28 cellular contexts compared by ENCODE assay signal in genomic region chr11:11806586-11806985, GRCh38. TPM values are rescaled to one million over a fixed set of nuclear protein-coding genes. Genes with fewer than 3 reads are reported as not detected.
DNase-seq lines count a peak whose midpoint lies in the region; ATAC-seq and TF ChIP-seq lines count a peak whose summit lies in the region.
"Had no signal": no experiment of that assay in that cellular context is flagged by ENCODE, and none has a peak within 500 bp of the region (broad histone marks: within the 10 kb centered on the region; RNA-seq: fewer than 3 reads in every experiment).

No MANE protein-coding gene starts in this region.

- H3K36me3 ChIP-seq in IMR-90 (ENCODE audit: control insufficient read depth, insufficient read depth, low read length), result no peaks in the 10 kb centered on the region
- no peaks in the 10 kb centered on the region for H3K36me3 ChIP-seq in PC-3 (ENCODE audit: low read depth, low read length)
- H3K36me3 ChIP-seq: gastroesophageal sphincter, lower lobe of right lung, neutrophil, SJSA1, spleen, thyroid gland had no signal

- H3K4me1 ChIP-seq in IMR-90 (ENCODE audit: control insufficient read depth, insufficient read depth, low read length) (peaks cover 7% of the 10 kb centered on the region), PC-3 (ENCODE audit: insufficient read depth, low read length) (no peaks in the 10 kb centered on the region)
- H3K4me1 ChIP-seq: lower lobe of right lung, psoas muscle, SJSA1, spleen, thyroid gland had no signal

- no peaks in the 10 kb centered on the region for H3K79me1 ChIP-seq in IMR-90 (ENCODE audit: low read depth in 1 of 2, low read length in 2 of 2)

- no peak for TF ChIP-seq RAD21 in IMR-90 (IDR thresholded peaks at IDR 0.05; ENCODE audit: low read length)

- no peak overlapping the region for H2AK5ac ChIP-seq in IMR-90 (ENCODE audit: low read depth, low read length)

- TF ChIP-seq CTCF in IMR-90 (conservative IDR thresholded peaks at IDR 0.05; ENCODE audit: low read depth, low read length), result no peak
- TF ChIP-seq CTCF in PC-3 (conservative IDR thresholded peaks at IDR 0.05; ENCODE audit: low read depth, low read length), result no peak

- H2BK120ac ChIP-seq in IMR-90 (ENCODE audit: low read depth, low read length), result no peak overlapping the region

- H4K91ac ChIP-seq in IMR-90 (ENCODE audit: insufficient read depth, low read depth, low read length), result no peak overlapping the region; the same call in 1 of the 2 replicates

- H3K56ac ChIP-seq in IMR-90 (ENCODE audit: extremely low read depth, insufficient read depth, low read length), result no peak overlapping the region

- ATAC-seq in IMR-90 (ENCODE audit: low read depth) (no peak), sciatic nerve (peak; percentile 90), PC-3 (no peak)
- ATAC-seq: activated CD8-positive, alpha-beta memory T cell treated with anti-CD3 and anti-CD28 coated beads, Interleukin-2, amount 10 ng/mL, durations not matched to agents 7 days and 5 days; activated T-helper 17 cell treated with anti-CD3 and anti-CD28 coated beads, Interleukin-2, amount 50 U/mL, for 72 hours; lower lobe of right lung; Panc1; psoas muscle; stimulated activated naive B cell treated with anti-CD40 and anti-IgM and Interleukin-4, amounts not matched to agents 10 μg/mL and 1 μg/mL and 100 μg/mL, for 72 hours had no signal

- DNase-seq in IMR-90 (no peak), sciatic nerve (ENCODE audit: low spot score) (no peak), cerebellar nuclear complex (lab: John Stamatoyannopoulos, UW) (no peak), HuH-7.5 (ENCODE audit: low spot score) (no peak), PC-3 (no peak)
- DNase-seq in activated naive CD4-positive, alpha-beta T cell treated with anti-CD3 and anti-CD28 coated beads, Interleukin-2, amount 50 U/mL, for 16 hours, result no peak
- DNase-seq: activated CD4-positive, alpha-beta T cell treated with anti-CD3 and anti-CD28 coated beads, Interleukin-2, amount 10 ng/mL, durations not matched to agents 7 days and 5 days; activated CD8-positive, alpha-beta memory T cell treated with anti-CD3 and anti-CD28 coated beads, Interleukin-2, amount 10 ng/mL, durations not matched to agents 7 days and 5 days; Calu3; effector memory CD4-positive, alpha-beta T cell; islet precursor cell; lower lobe of right lung; NCI-H1417 treated with DMSO at 0.1 percent for 48 hours; NCI-H2107; NCI-H510A; psoas muscle; spleen; stimulated activated CD4-positive, alpha-beta T cell treated with anti-CD3 and anti-CD28 coated beads, Interleukin-2, amount 100 ng/mL, for 48 hours; stimulated activated naive B cell treated with anti-CD40 and anti-IgM and Interleukin-4, amounts not matched to agents 10 μg/mL and 1 μg/mL and 100 μg/mL, for 72 hours; thyroid gland had no signal

- H2BK15ac ChIP-seq in IMR-90 (ENCODE audit: low read depth, low read length), result peak overlapping the region; percentile 23; the same call in 1 of the 3 replicates

- H3K27me3 ChIP-seq in IMR-90 (ENCODE audit: control insufficient read depth, insufficient read depth, low read length) (no peaks in the 10 kb centered on the region), layer of hippocampus (ENCODE audit: control insufficient read depth, insufficient read depth, low read length) (no peaks in the 10 kb centered on the region), PC-3 (ENCODE audit: low read length) (no peaks in the 10 kb centered on the region)
- H3K27me3 ChIP-seq: gastroesophageal sphincter, SJSA1, thyroid gland had no signal

- no peak overlapping the region for H2BK5ac ChIP-seq in IMR-90 (ENCODE audit: low read depth, low read length, poor library complexity, severe bottlenecking)

- no peak overlapping the region for H2AK9ac ChIP-seq in IMR-90 (replicated peaks; ENCODE audit: low read depth, low read length, poor library complexity)

- no peak overlapping the region for H3K27ac ChIP-seq in IMR-90 (ENCODE audit: insufficient read depth, low read length)
- peak overlapping the region; percentile 90 for H3K27ac ChIP-seq in cingulate gyrus (ENCODE audit: low read depth, low read length)
- H3K27ac ChIP-seq in layer of hippocampus (ENCODE audit: low read depth, low read length), result peak overlapping the region; percentile 91
- no peak overlapping the region for H3K27ac ChIP-seq in PC-3 (ENCODE audit: low read length)
- H3K27ac ChIP-seq: C4-2B, gastroesophageal sphincter, lower lobe of right lung, neutrophil, psoas muscle, SJSA1, spleen, thyroid gland had no signal

- no peaks in the 10 kb centered on the region for H3K9me2 ChIP-seq in PC-3 (replicated peaks; ENCODE audit: low read length)

- in situ Hi-C loops in IMR-90 (cut with MboI; ENCODE audit: low sequenced_read_pairs), result no loop called here

- H3K4me2 ChIP-seq in IMR-90 (ENCODE audit: low read depth, low read length) (no peak overlapping the region), PC-3 (ENCODE audit: low read length) (no peak overlapping the region)

- no peak for TF ChIP-seq POLR2A in IMR-90 (IDR thresholded peaks at IDR 0.05; ENCODE audit: low read depth, low read length)

- H3K4ac ChIP-seq in IMR-90 (ENCODE audit: low read depth, low read length), result no peak overlapping the region

- H3K9ac ChIP-seq in IMR-90 (ENCODE audit: low read depth, low read length), result no peak overlapping the region
- no peak overlapping the region for H3K9ac ChIP-seq in PC-3 (ENCODE audit: low read length)

- H4K20me1 ChIP-seq in IMR-90 (ENCODE audit: insufficient read depth, low read length) (no peaks in the 10 kb centered on the region), PC-3 (ENCODE audit: low read length) (no peaks in the 10 kb centered on the region)

- dilution Hi-C loops in IMR-90 (cut with HindIII; ENCODE audit: low sequenced_read_pairs, unreplicated experiment), result no loop called here

- H4K5ac ChIP-seq in IMR-90 (ENCODE audit: low read depth, low read length), result no peak overlapping the region

- H3K14ac ChIP-seq in IMR-90 (replicated peaks; ENCODE audit: low read depth, low read length), result no peak overlapping the region

- intact Hi-C loops in IMR-90 (cut with micrococcal nuclease) (no loop called here), sciatic nerve (cut with DNase I) (no loop called here), PC-3 (cut with micrococcal nuclease) (no loop called here)

- no TSS peak for BruUV-seq in IMR-90 (replicated peaks; lab: Mats Ljungman, UMichigan)
- no TSS peak for BruUV-seq in PC-3 (replicated peaks; lab: Mats Ljungman, UMichigan)

- no peak overlapping the region for H3K4me3 ChIP-seq in IMR-90 (ENCODE audit: insufficient read depth, low read depth, low read length)
- no peak overlapping the region for H3K4me3 ChIP-seq in PC-3 (ENCODE audit: low read length)
- H3K4me3 ChIP-seq: gastroesophageal sphincter, lower lobe of right lung, psoas muscle, SJSA1, spleen, thyroid gland had no signal

- H2AFZ ChIP-seq in IMR-90 (replicated peaks; ENCODE audit: low read length, poor library complexity) (no peak overlapping the region), PC-3 (ENCODE audit: low read length) (no peak overlapping the region)

- no peak overlapping the region for H3K23ac ChIP-seq in IMR-90 (ENCODE audit: low read depth, low read length)

- no peak overlapping the region for H3K18ac ChIP-seq in IMR-90 (ENCODE audit: low read depth, low read length)

- CTCF ChIA-PET in IMR-90 (lab: Yijun Ruan, JAX) (interaction anchor here (3.2 kb wide), 1 partner anchor 7 kb away, joined by 11 read pairs; no protein-coding TSS in a partner anchor), PC-3 (lab: Charles Lee) (no interaction called here)

- no peak overlapping the region for H2BK20ac ChIP-seq in IMR-90 (ENCODE audit: low read depth, low read length)

- H3F3A ChIP-seq in PC-3 (ENCODE audit: low read length, unreplicated experiment), result no peaks in the 10 kb centered on the region

- H3K9me1 ChIP-seq in IMR-90 (ENCODE audit: insufficient read depth, low read length), result peaks cover 5% of the 10 kb centered on the region; the same call in 1 of the 2 replicates

- H4K8ac ChIP-seq in IMR-90 (ENCODE audit: low read depth in 2 of 2, low read length in 2 of 2), result no peak overlapping the region

- H3K79me2 ChIP-seq in PC-3 (ENCODE audit: low read length), result no peaks in the 10 kb centered on the region

- POLR2A ChIA-PET in IMR-90 (lab: Charles Lee; ENCODE audit: unreplicated experiment), result no interaction called here
- POLR2A ChIA-PET in PC-3 (lab: Charles Lee; ENCODE audit: unreplicated experiment), result no interaction called here

- no peaks in the 10 kb centered on the region for H3K9me3 ChIP-seq in IMR-90 (ENCODE audit: control insufficient read depth, insufficient read depth, low read length)
- no peaks in the 10 kb centered on the region for H3K9me3 ChIP-seq in PC-3 (ENCODE audit: low read length)
- H3K9me3 ChIP-seq: gastroesophageal sphincter, lower lobe of right lung, neutrophil, psoas muscle, SJSA1, spleen, thyroid gland had no signal

TF ChIP-seq in IMR-90, 13 proteins besides CTCF, POLR2A, EP300 and RAD21 (continues in another document):
- no peak for TF ChIP-seq MAFK (IDR thresholded peaks at IDR 0.05; ENCODE audit: low read depth, low read length)
- no peak for TF ChIP-seq SMC3 (IDR thresholded peaks at IDR 0.05; ENCODE audit: low read depth, low read length)
- no peak for TF ChIP-seq BHLHE40 (IDR thresholded peaks at IDR 0.05; ENCODE audit: low read depth, low read length)
- no peak for TF ChIP-seq FOS (IDR thresholded peaks at IDR 0.05; ENCODE audit: low read depth, low read length)
- TF ChIP-seq MXI1 (IDR thresholded peaks at IDR 0.05; ENCODE audit: borderline replicate concordance, low read depth, low read length), result no peak
- no peak for TF ChIP-seq NFE2L2 (IDR thresholded peaks at IDR 0.05; ENCODE audit: low read depth, low read length)
- TF ChIP-seq, protein P1, sequence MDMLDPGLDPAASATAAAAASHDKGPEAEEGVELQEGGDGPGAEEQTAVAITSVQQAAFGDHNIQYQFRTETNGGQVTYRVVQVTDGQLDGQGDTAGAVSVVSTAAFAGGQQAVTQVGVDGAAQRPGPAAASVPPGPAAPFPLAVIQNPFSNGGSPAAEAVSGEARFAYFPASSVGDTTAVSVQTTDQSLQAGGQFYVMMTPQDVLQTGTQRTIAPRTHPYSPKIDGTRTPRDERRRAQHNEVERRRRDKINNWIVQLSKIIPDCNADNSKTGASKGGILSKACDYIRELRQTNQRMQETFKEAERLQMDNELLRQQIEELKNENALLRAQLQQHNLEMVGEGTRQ (IDR thresholded peaks at IDR 0.05; ENCODE audit: low read depth, low read length), result no peak
- no peak for TF ChIP-seq CHD1 (IDR thresholded peaks at IDR 0.05; ENCODE audit: low read depth, low read length)
- TF ChIP-seq MAZ (IDR thresholded peaks at IDR 0.05; ENCODE audit: borderline replicate concordance, low read depth, low read length), result no peak
- no peak for TF ChIP-seq RCOR1 (IDR thresholded peaks at IDR 0.05; ENCODE audit: insufficient replicate concordance, low read length)
- TF ChIP-seq RFX5 (IDR thresholded peaks at IDR 0.05; ENCODE audit: low read depth, low read length), result no peak
- no peak for TF ChIP-seq CEBPB (IDR thresholded peaks at IDR 0.05; ENCODE audit: low read depth, low read length)

RNA-seq across cellular contexts. Expression of gene USP47, which starts 35.2 kb away (rescaled TPM):
- total RNA-seq in IMR-90 (2012; rRNA removed) (110 and 117 TPM in 2 replicates), sciatic nerve (57.5 TPM), PC-3 (2014; rRNA removed) (33.5 and 45.2 TPM in 2 replicates)
- polyA plus RNA-seq in IMR-90 (2012; rRNA removed), result 12.4 and 15.0 TPM in 2 replicates
- polyA plus RNA-seq in IMR-90 (2012; cell fraction: cytosol; rRNA removed), result 3.8 and 5.9 TPM in 2 replicates
- 5.9 and 41.8 TPM in 2 replicates for polyA plus RNA-seq in IMR-90 (2012; cell fraction: nucleus; rRNA removed; ENCODE audit: low replicate concordance)

Comparison
In these comparisons a context has a peak if more than half of its experiments do, and no peak if none do; other contexts are left out.
1. H3K27ac ChIP-seq: peak in cingulate gyrus (single experiment) and layer of hippocampus (single experiment); none in IMR-90 (single experiment) and PC-3 (single experiment).